8 cellular contexts compared by ENCODE assay signal in genomic region chr9:133619791-133620190, GRCh38. TPM values are rescaled to one million over a fixed set of nuclear protein-coding genes. Genes with fewer than 3 reads are reported as not detected.
A peak's percentile ranks its signal among the peaks of the same experiment; 100 is the strongest.
DNase-seq lines count a peak whose midpoint lies in the region; ATAC-seq and TF ChIP-seq lines count a peak whose summit lies in the region.

No MANE protein-coding gene starts in this region.

- H3K36me3 Mint-ChIP-seq in naive B cell, result peaks cover 0 to 16% of the 10 kb centered on the region in 2 donors
- no peaks in the 10 kb centered on the region for H3K36me3 Mint-ChIP-seq in H9 (ENCODE audit: insufficient read depth in 1 of 3, low read depth in 3 of 3)

- H3K4me3 Mint-ChIP-seq in naive B cell, result peak overlapping the region in 2 of 8 donors; percentile 8 to 13
- no peak overlapping the region for H3K4me3 Mint-ChIP-seq in H9

- H3K18ac ChIP-seq in H9 (ENCODE audit: insufficient read length, low read depth, low read length), result no peak overlapping the region

- no peaks in the 10 kb centered on the region for H3K9me3 ChIP-seq in upper lobe of right lung
- no peaks in the 10 kb centered on the region for H3K9me3 ChIP-seq in H9 (ENCODE audit: control insufficient read depth, low read depth, low read length)

- no peak overlapping the region for H2AFZ ChIP-seq in H9 (ENCODE audit: low read length)

- peaks cover 2 to 9% (median 4%) of the 10 kb centered on the region in 7 donors for H3K9me3 Mint-ChIP-seq in naive B cell
- H3K9me3 Mint-ChIP-seq in H9, result peaks cover 2% of the 10 kb centered on the region in 2 experiments; a peak in 3 of 5 replicates

- H3K23ac ChIP-seq in H9 (ENCODE audit: insufficient read length, low read depth, low read length), result no peak overlapping the region

- H3K4me1 ChIP-seq in upper lobe of right lung, result no peaks in the 10 kb centered on the region
- H3K4me1 ChIP-seq in H9 (ENCODE audit: insufficient read depth, low read length), result no peaks in the 10 kb centered on the region

- DNase-seq in activated gamma-delta T cell treated with Interleukin-2 at 50 U/mL for 16 hours (peak; percentile 34), activated gamma-delta T cell (lab: John Stamatoyannopoulos, UW) (no peak), activated T-cell treated with anti-CD3 and anti-CD28 coated beads for 1 hour (ENCODE audit: low read depth) (peak; percentile 41), naive B cell (peak; percentile 18), upper lobe of right lung (no peak), Right ventricle myocardium superior (no peak), H9 (no peak)

- no peak overlapping the region for H2BK5ac ChIP-seq in H9 (ENCODE audit: insufficient read length, low read length)

- peaks cover 24% of the 10 kb centered on the region for H3K27me3 ChIP-seq in upper lobe of right lung
- H3K27me3 ChIP-seq in H9 (ENCODE audit: insufficient read depth, low read length), result no peaks in the 10 kb centered on the region; the same call in 1 of the 2 replicates

- H3K9ac ChIP-seq in H9 (ENCODE audit: extremely low read depth, insufficient read length, low read length), result no peak overlapping the region

- H3K14ac ChIP-seq in H9 (ENCODE audit: insufficient read depth, low read length), result no peak overlapping the region

- H3K27me3 Mint-ChIP-seq in naive B cell, result peaks cover 24 to 73% (median 67%) of the 10 kb centered on the region in 3 donors
- peaks cover 64% of the 10 kb centered on the region for H3K27me3 Mint-ChIP-seq in H9 (ENCODE audit: low read depth)

- H3T11ph ChIP-seq in H9 (ENCODE audit: low read length), result no peak overlapping the region

- H3K27ac ChIP-seq in upper lobe of right lung, result no peak overlapping the region
- H3K27ac ChIP-seq in H9 (ENCODE audit: insufficient read length, low read depth, low read length), result no peak overlapping the region

- no peak overlapping the region for H3K4ac ChIP-seq in H9 (ENCODE audit: low read depth, low read length)

- TF ChIP-seq CTCF in upper lobe of right lung (IDR thresholded peaks at IDR 0.05) (no peak), H9 (conservative IDR thresholded peaks at IDR 0.05) (no peak)

- no peak overlapping the region for H2BK20ac ChIP-seq in H9 (ENCODE audit: low read depth, low read length, poor library complexity, severe bottlenecking)

- no CpG with 5 or more reads among the region's 8 CpGs for WGBS in H9 (ENCODE audit: extremely low coverage, insufficient read length, low lambda C conversion rate)

- H2BK12ac ChIP-seq in H9 (ENCODE audit: insufficient read length, low read depth, low read length), result no peak overlapping the region

- H4K8ac ChIP-seq in H9 (replicated peaks; ENCODE audit: insufficient read length, low read depth, low read length), result no peak overlapping the region

- H3K27ac Mint-ChIP-seq in naive B cell, result no peak overlapping the region
- no peak overlapping the region for H3K27ac Mint-ChIP-seq in H9

- H4K91ac ChIP-seq in H9 (ENCODE audit: insufficient read length, low read depth, low read length), result no peak overlapping the region

- no peak overlapping the region for H2BK120ac ChIP-seq in H9 (ENCODE audit: low read depth, low read length, poor library complexity, severe bottlenecking)

- no peaks in the 10 kb centered on the region for H3K79me2 ChIP-seq in H9 (ENCODE audit: insufficient read depth, low read length)

- H4K20me1 ChIP-seq in H9 (ENCODE audit: control insufficient read depth, insufficient read depth, insufficient read length), result no peaks in the 10 kb centered on the region

- peak; percentile 80 to 82 for ATAC-seq in naive B cell (ENCODE audit: low read depth in 2 of 2)
- ATAC-seq in upper lobe of right lung, result peak; percentile 65
- ATAC-seq in GM21576 (IDR thresholded peaks at IDR 0.05; ENCODE audit: unreplicated experiment), result no peak
- no peak for ATAC-seq in Right ventricle myocardium superior (ENCODE audit: poor library complexity)

- H3K36me3 ChIP-seq in upper lobe of right lung, result no peaks in the 10 kb centered on the region

- no peak overlapping the region for H3K56ac ChIP-seq in H9 (ENCODE audit: insufficient read length, low read depth, low read length)

- H3K79me1 ChIP-seq in H9 (ENCODE audit: insufficient read depth, low read depth, low read length, poor library complexity, severe bottlenecking), result no peaks in the 10 kb centered on the region

- intact Hi-C loops in upper lobe of right lung (cut with DNase I), result no loop called here
- intact Hi-C loops in Right ventricle myocardium superior (cut with DNase I), result no loop called here

- no peak overlapping the region for H3K4me2 ChIP-seq in H9 (ENCODE audit: insufficient read depth, insufficient read length, low read length)

- no peaks in the 10 kb centered on the region for H3K23me2 ChIP-seq in H9 (ENCODE audit: insufficient read length, low read depth, low read length, poor library complexity, severe bottlenecking)

- peaks cover 7 to 20% (median 11%) of the 10 kb centered on the region in 3 donors for H3K4me1 Mint-ChIP-seq in naive B cell
- peaks cover 0 to 9% of the 10 kb centered on the region in 2 experiments; a peak in 3 of 4 replicates for H3K4me1 Mint-ChIP-seq in H9

- H3K4me3 ChIP-seq in upper lobe of right lung, result no peak overlapping the region

- H2BK15ac ChIP-seq in H9 (ENCODE audit: low read depth, low read length), result no peak overlapping the region

- H4K5ac ChIP-seq in H9 (ENCODE audit: insufficient read length, low read depth, low read length), result no peak overlapping the region

- H2AK5ac ChIP-seq in H9 (ENCODE audit: insufficient read length, low read length), result no peak overlapping the region

RNA-seq across cellular contexts. Expression of gene FAM163B, which starts 10.6 kb away (rescaled TPM):
- not detected for polyA plus RNA-seq in naive B cell (ENCODE audit: low read depth in 6 of 6)
- total RNA-seq in upper lobe of right lung (not detected), Right ventricle myocardium superior (not detected), H9 (2021) (0.39 and 0.64 TPM in 2 replicates)

RNA-seq across cellular contexts. Expression of gene DBH, which starts 16.4 kb away (rescaled TPM):
- polyA plus RNA-seq in naive B cell (ENCODE audit: low read depth in 6 of 6), result not detected
- total RNA-seq in upper lobe of right lung (not detected), Right ventricle myocardium superior (not detected), H9 (2021) (not detected in 2 replicates)

Comparison
In these comparisons a context has a peak if more than half of its experiments do, and no peak if none do; other contexts are left out.
1. DNase-seq: peak in activated gamma-delta T cell treated with Interleukin-2 at 50 U/mL for 16 hours (single experiment), activated T-cell treated with anti-CD3 and anti-CD28 coated beads for 1 hour (single experiment) and naive B cell (single experiment); none in activated gamma-delta T cell (single experiment), upper lobe of right lung (single experiment), Right ventricle myocardium superior (single experiment) and H9 (single experiment).
2. ATAC-seq: peak in naive B cell (2 of 2) and upper lobe of right lung (single experiment); none in GM21576 (single experiment) and Right ventricle myocardium superior (single experiment).